Comparison of ENCODE assay signal across 6 cellular contexts in the genomic region with DNA sequence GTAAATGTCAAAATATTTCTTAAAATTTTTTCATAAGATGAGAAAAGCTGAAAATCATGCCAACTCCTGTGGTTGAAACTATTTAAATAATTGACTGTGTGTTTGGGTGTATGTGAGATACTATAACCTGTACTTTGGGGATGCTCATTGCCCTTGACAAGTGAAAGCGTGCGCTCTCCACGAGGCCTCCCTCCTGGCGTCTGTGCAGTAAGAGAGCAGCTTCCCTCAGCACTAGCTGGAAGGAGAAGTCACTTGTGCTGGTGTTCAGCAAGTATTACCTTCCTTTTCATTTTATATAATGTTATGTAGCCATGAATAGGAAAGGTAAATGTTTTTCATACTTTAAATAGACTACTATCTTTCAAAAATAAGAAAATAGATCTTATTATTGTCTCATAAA.
"Had no signal": no experiment of that assay in that cellular context is flagged by ENCODE, and none has a peak within 500 bp of the region (broad histone marks: within the 10 kb centered on the region; RNA-seq: fewer than 3 reads in every experiment).

No MANE protein-coding gene starts in this region.

- ATAC-seq: GM12878 had no signal

- H3K4me3 ChIP-seq: GM12878 had no signal

- FAIRE-seq: GM12878, GM12891, GM12892, GM18507 had no signal

- DNase-seq: GDM1, GF-D8 had no signal
